9 cellular contexts compared by ENCODE assay signal in genomic region chr5:98839469-98840383, GRCh38.
DNase-seq lines count a peak whose midpoint lies in the region; ATAC-seq and TF ChIP-seq lines count a peak whose summit lies in the region.
"Had no signal": no experiment of that assay in that cellular context is flagged by ENCODE, and none has a peak within 500 bp of the region (broad histone marks: within the 10 kb centered on the region; RNA-seq: fewer than 3 reads in every experiment).

No MANE protein-coding gene starts in this region.

- peak overlapping the region; percentile 41 for H3K4me3 Mint-ChIP-seq in activated CD4-positive, alpha-beta memory T cell treated with anti-CD3 and anti-CD28 coated beads, Interleukin-2, amount 10 ng/mL, durations not matched to agents 7 days and 5 days
- H3K4me3 Mint-ChIP-seq in progenitor cell of endocrine pancreas (ENCODE audit: low read depth) = no peak overlapping the region
- H3K4me3 Mint-ChIP-seq: brain had no signal

- TF ChIP-seq CTCF in progenitor cell of endocrine pancreas (IDR thresholded peaks at IDR 0.05; ENCODE audit: unreplicated experiment) = no peak

- H3K4me1 Mint-ChIP-seq in activated CD4-positive, alpha-beta memory T cell treated with anti-CD3 and anti-CD28 coated beads, Interleukin-2, amount 10 ng/mL, durations not matched to agents 7 days and 5 days = peaks cover 5% of the 10 kb centered on the region
- peaks cover 2% of the 10 kb centered on the region for H3K4me1 Mint-ChIP-seq in progenitor cell of endocrine pancreas (ENCODE audit: low read depth)
- H3K4me1 Mint-ChIP-seq: brain had no signal

- no peaks in the 10 kb centered on the region for H3K36me3 Mint-ChIP-seq in activated CD4-positive, alpha-beta memory T cell treated with anti-CD3 and anti-CD28 coated beads, Interleukin-2, amount 10 ng/mL, durations not matched to agents 7 days and 5 days (ENCODE audit: low read depth)
- no peaks in the 10 kb centered on the region for H3K36me3 Mint-ChIP-seq in progenitor cell of endocrine pancreas (ENCODE audit: insufficient read depth)
- H3K36me3 Mint-ChIP-seq: brain had no signal

- CTCF ChIA-PET in activated CD4-positive, alpha-beta memory T cell treated with anti-CD3 and anti-CD28 coated beads, Interleukin-2, amount 10 ng/mL, durations not matched to agents 7 days and 5 days (lab: Charles Lee) = interaction anchor here (0.5 to 1.8 kb wide), 9 partner anchors 8 to 220 kb away, joined by 3 to 5 read pairs (median 3); no protein-coding TSS in a partner anchor

- no peaks in the 10 kb centered on the region for H3K27me3 Mint-ChIP-seq in activated CD4-positive, alpha-beta memory T cell treated with anti-CD3 and anti-CD28 coated beads, Interleukin-2, amount 10 ng/mL, durations not matched to agents 7 days and 5 days
- H3K27me3 Mint-ChIP-seq in progenitor cell of endocrine pancreas = no peaks in the 10 kb centered on the region

- POLR2A ChIA-PET in activated CD4-positive, alpha-beta memory T cell treated with anti-CD3 and anti-CD28 coated beads, Interleukin-2, amount 10 ng/mL, durations not matched to agents 7 days and 5 days (lab: Charles Lee) = no interaction called here

- DNase-seq in D341Med (ENCODE audit: low spot score) = peak; percentile 29
- no peak for DNase-seq in activated CD4-positive, alpha-beta memory T cell treated with anti-CD3 and anti-CD28 coated beads, Interleukin-2, amount 10 ng/mL, durations not matched to agents 7 days and 5 days
- peak; percentile 6 for DNase-seq in iris pigment epithelial cell (ENCODE audit: low read depth)
- DNase-seq in effector CD8-positive, alpha-beta T cell (lab: John Stamatoyannopoulos, UW) = no peak
- DNase-seq in HT-29 (ENCODE audit: low spot score) = no peak
- DNase-seq in NCI-H1436 (lab: John Stamatoyannopoulos, UW) = no peak
- no peak for DNase-seq in progenitor cell of endocrine pancreas (ENCODE audit: low spot score, unreplicated experiment)

- peaks cover 2% of the 10 kb centered on the region for H3K9me3 Mint-ChIP-seq in activated CD4-positive, alpha-beta memory T cell treated with anti-CD3 and anti-CD28 coated beads, Interleukin-2, amount 10 ng/mL, durations not matched to agents 7 days and 5 days
- H3K9me3 Mint-ChIP-seq in progenitor cell of endocrine pancreas (ENCODE audit: low read depth) = peaks cover 3% of the 10 kb centered on the region

- no peak overlapping the region for H3K27ac Mint-ChIP-seq in activated CD4-positive, alpha-beta memory T cell treated with anti-CD3 and anti-CD28 coated beads, Interleukin-2, amount 10 ng/mL, durations not matched to agents 7 days and 5 days
- H3K27ac Mint-ChIP-seq in progenitor cell of endocrine pancreas = no peak overlapping the region
- H3K27ac Mint-ChIP-seq: brain had no signal

- ATAC-seq in HG02588 (IDR thresholded peaks at IDR 0.05; ENCODE audit: unreplicated experiment) = peak; percentile 68

Comparison
In these comparisons a context has a peak if more than half of its experiments do, and no peak if none do; other contexts are left out.
1. DNase-seq: peak in D341Med (single experiment) and iris pigment epithelial cell (single experiment); none in activated CD4-positive, alpha-beta memory T cell treated with anti-CD3 and anti-CD28 coated beads, Interleukin-2, amount 10 ng/mL, durations not matched to agents 7 days and 5 days (single experiment), effector CD8-positive, alpha-beta T cell (single experiment), HT-29 (single experiment), NCI-H1436 (single experiment) and progenitor cell of endocrine pancreas (single experiment).